Comparison of ENCODE assay signal across 8 cellular contexts in the genomic region with DNA sequence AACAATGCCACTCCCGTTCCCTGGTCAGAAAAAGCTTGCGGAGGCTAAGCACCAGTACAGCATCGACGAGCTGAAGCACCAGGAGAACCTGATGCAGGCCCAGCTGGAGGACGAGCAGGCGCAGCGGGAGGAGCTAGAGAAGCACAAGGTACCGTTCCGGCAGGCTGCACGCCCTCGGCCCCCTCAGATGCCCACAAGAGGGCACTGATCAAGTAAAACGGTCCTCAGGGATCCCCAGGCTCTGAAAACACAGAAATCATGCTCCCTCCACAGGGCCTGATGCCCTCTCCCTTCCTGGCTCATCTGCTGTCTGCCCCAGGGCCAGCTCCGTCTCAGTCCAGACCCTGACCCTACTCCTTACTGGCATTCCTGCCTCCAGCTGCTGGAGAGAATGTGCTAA.
DNase-seq lines count a peak whose midpoint lies in the region; ATAC-seq and TF ChIP-seq lines count a peak whose summit lies in the region.

No MANE protein-coding gene starts in this region.

- H3K36me3 ChIP-seq in OCI-LY3 (replicated peaks; ENCODE audit: low read depth, low read length), result no peaks in the 10 kb centered on the region

- H3K4me1 ChIP-seq in OCI-LY3 (ENCODE audit: low read length), result no peaks in the 10 kb centered on the region

- H3K9me3 ChIP-seq in OCI-LY3 (ENCODE audit: insufficient read depth, low read length), result no peaks in the 10 kb centered on the region

- no peaks in the 10 kb centered on the region for H3K27me3 ChIP-seq in OCI-LY3 (ENCODE audit: low read depth, low read length)

- no peak overlapping the region for H2AFZ ChIP-seq in OCI-LY3 (ENCODE audit: low read depth, low read length)

- ATAC-seq in HG03442 (IDR thresholded peaks at IDR 0.05; ENCODE audit: unreplicated experiment) (no peak), GM19351 (IDR thresholded peaks at IDR 0.05; ENCODE audit: unreplicated experiment) (no peak)

- no peaks in the 10 kb centered on the region for H4K20me1 ChIP-seq in OCI-LY3 (ENCODE audit: insufficient read depth, low read length)

- H3K4me2 ChIP-seq in OCI-LY3 (ENCODE audit: low read length), result no peak overlapping the region

- no peaks in the 10 kb centered on the region for H3K79me2 ChIP-seq in OCI-LY3 (ENCODE audit: low read length)

- no peak overlapping the region for H3K4me3 ChIP-seq in OCI-LY3 (ENCODE audit: low read length)

- no peak overlapping the region for H3K9ac ChIP-seq in OCI-LY3 (ENCODE audit: low read length)

- H3K27ac ChIP-seq in OCI-LY3 (ENCODE audit: low read length), result no peak overlapping the region

- TF ChIP-seq CTCF in OCI-LY3 (IDR thresholded peaks at IDR 0.05; ENCODE audit: low read depth, low read length), result 0 out of 2 replicates have a peak, but pooled peaks have one; percentile 9

- DNase-seq in NCI-H1417 (lab: John Stamatoyannopoulos, UW) (peak in 2 of 3 experiments; percentile 17 to 30), NCI-H1417 treated with DMSO at 0.1 percent for 48 hours (lab: John Stamatoyannopoulos, UW) (no peak), fibroblast of gingiva (ENCODE audit: low read depth) (peak; percentile 38), putamen (ENCODE audit: low spot score) (peak; percentile 13), activated gamma-delta T cell treated with Interleukin-2 at 50 U/mL for 16 hours (no peak)

Comparison
In these comparisons a context has a peak if more than half of its experiments do, and no peak if none do; other contexts are left out.
1. DNase-seq: peak in NCI-H1417 (2 of 3), fibroblast of gingiva (single experiment) and putamen (single experiment); none in NCI-H1417 treated with DMSO at 0.1 percent for 48 hours (single experiment) and activated gamma-delta T cell treated with Interleukin-2 at 50 U/mL for 16 hours (single experiment).